Comparison of ENCODE assay signal across 28 cellular contexts in the genomic region with DNA sequence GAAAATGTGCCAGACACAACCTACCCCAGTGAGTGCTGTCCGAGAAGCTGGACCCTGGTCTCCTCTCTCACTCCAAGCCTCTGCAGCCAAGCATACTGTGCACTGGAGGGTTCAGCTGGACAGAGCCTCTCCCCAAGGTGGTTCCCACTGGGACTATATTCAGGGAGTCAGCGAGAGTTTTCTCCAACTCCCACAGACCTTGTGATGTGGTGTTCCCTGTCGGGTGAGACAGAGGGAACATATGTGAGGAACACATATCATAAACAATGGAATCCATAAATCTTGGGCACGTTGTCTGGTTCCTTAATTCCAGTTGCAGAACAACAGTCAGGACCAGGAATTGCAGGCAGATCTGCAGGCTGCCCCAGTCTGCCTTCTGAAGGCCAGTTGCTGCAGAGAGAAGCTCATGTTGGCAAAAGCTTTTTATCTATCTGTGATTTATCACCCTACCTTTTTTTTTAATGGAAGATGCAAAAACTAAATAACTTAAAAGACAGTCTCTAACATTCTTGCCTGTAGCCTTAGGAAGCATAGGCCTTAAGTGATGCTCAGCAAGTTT.
"Had no signal": no experiment of that assay in that cellular context is flagged by ENCODE, and none has a peak within 500 bp of the region (broad histone marks: within the 10 kb centered on the region; RNA-seq: fewer than 3 reads in every experiment).

No MANE protein-coding gene starts in this region.

- DNase-seq: activated CD4-positive, alpha-beta T cell treated with anti-CD3 and anti-CD28 coated beads, Interleukin-2, amount 10 ng/mL, durations not matched to agents 7 days and 5 days; activated CD4-positive, CD25-positive, alpha-beta regulatory T cell treated with anti-CD3 and anti-CD28 coated beads, Interleukin-2, amount 50 U/mL, for 72 hours; activated CD8-positive, alpha-beta memory T cell treated with anti-CD3 and anti-CD28 coated beads, Interleukin-2, amount 10 ng/mL, durations not matched to agents 7 days and 5 days; activated CD8-positive, alpha-beta T cell treated with anti-CD3 and anti-CD28 coated beads for 36 hours; activated gamma-delta T cell; activated T-cell treated with anti-CD3 and anti-CD28 coated beads for 4 hours; colonic mucosa; dorsolateral prefrontal cortex; effector memory CD8-positive, alpha-beta T cell; esophagus squamous epithelium; foreskin melanocyte; immature natural killer cell; left ventricle myocardium superior; mammary epithelial cell; occipital lobe; posterior cingulate gyrus; stimulated activated CD4-positive, alpha-beta T cell treated with anti-CD3 and anti-CD28 coated beads, Interleukin-12 subunit alpha, Interleukin-12 subunit beta, amount 100 ng/mL, for 4 hours; stimulated activated CD4-positive, alpha-beta T cell treated with anti-CD3 and anti-CD28 coated beads, Interleukin-4, amount 100 ng/mL, for 4 hours; stimulated activated naive CD8-positive, alpha-beta T cell treated with anti-CD3 and anti-CD28 coated beads, Interleukin-15, Interleukin-2, amounts not matched to agents 100 U/mL and 50 U/mL, for 24 hours; T-helper 1 cell; tibial artery; WERI-Rb-1 had no signal

- H3K4me1 ChIP-seq: ascending aorta, breast epithelium, colonic mucosa, tibial artery had no signal

- H3K27me3 Mint-ChIP-seq: activated CD4-positive, alpha-beta T cell treated with anti-CD3 and anti-CD28 coated beads, Interleukin-2, amount 10 ng/mL, durations not matched to agents 7 days and 5 days; activated CD8-positive, alpha-beta memory T cell treated with anti-CD3 and anti-CD28 coated beads, Interleukin-2, amount 10 ng/mL, durations not matched to agents 7 days and 5 days; activated naive CD4-positive, alpha-beta T cell treated with anti-CD3 and anti-CD28 coated beads, Interleukin-2, amount 50 U/mL, for 24 hours; central memory CD8-positive, alpha-beta T cell; effector memory CD8-positive, alpha-beta T cell had no signal

- H3K27ac Mint-ChIP-seq: activated CD4-positive, alpha-beta T cell treated with anti-CD3 and anti-CD28 coated beads, Interleukin-2, amount 10 ng/mL, durations not matched to agents 7 days and 5 days; activated CD8-positive, alpha-beta memory T cell treated with anti-CD3 and anti-CD28 coated beads, Interleukin-2, amount 10 ng/mL, durations not matched to agents 7 days and 5 days; activated CD8-positive, alpha-beta T cell treated with anti-CD3 and anti-CD28 coated beads for 36 hours; activated naive CD4-positive, alpha-beta T cell treated with anti-CD3 and anti-CD28 coated beads, Interleukin-2, amount 50 U/mL, for 24 hours; activated T-helper 1 cell treated with anti-CD3 and anti-CD28 coated beads, Interleukin-12 subunit alpha, Interleukin-12 subunit beta, Interleukin-2, Interleukin-4 antibody, amounts not matched to agents 30 ng/mL and 10 ng/mL and 1 ng/mL, durations not matched to agents 14 hours and 24 hours and 36 hours; effector memory CD8-positive, alpha-beta T cell; immature natural killer cell had no signal

- H3K36me3 Mint-ChIP-seq: activated CD8-positive, alpha-beta memory T cell treated with anti-CD3 and anti-CD28 coated beads, Interleukin-2, amount 10 ng/mL, durations not matched to agents 7 days and 5 days; activated naive CD4-positive, alpha-beta T cell treated with anti-CD3 and anti-CD28 coated beads, Interleukin-2, amount 50 U/mL, for 24 hours; immature natural killer cell had no signal

- H3K4me3 Mint-ChIP-seq: activated CD4-positive, alpha-beta T cell treated with anti-CD3 and anti-CD28 coated beads, Interleukin-2, amount 10 ng/mL, durations not matched to agents 7 days and 5 days; activated CD8-positive, alpha-beta memory T cell treated with anti-CD3 and anti-CD28 coated beads, Interleukin-2, amount 10 ng/mL, durations not matched to agents 7 days and 5 days; activated CD8-positive, alpha-beta T cell treated with anti-CD3 and anti-CD28 coated beads for 36 hours; activated naive CD4-positive, alpha-beta T cell treated with anti-CD3 and anti-CD28 coated beads, Interleukin-2, amount 50 U/mL, for 24 hours; activated T-helper 1 cell treated with anti-CD3 and anti-CD28 coated beads, Interleukin-12 subunit alpha, Interleukin-12 subunit beta, Interleukin-2, Interleukin-4 antibody, amounts not matched to agents 30 ng/mL and 10 ng/mL and 1 ng/mL, durations not matched to agents 14 hours and 24 hours and 36 hours; central memory CD8-positive, alpha-beta T cell; effector memory CD8-positive, alpha-beta T cell; immature natural killer cell; neural crest cell had no signal

- ATAC-seq: activated CD8-positive, alpha-beta memory T cell treated with anti-CD3 and anti-CD28 coated beads, Interleukin-2, amount 10 ng/mL, durations not matched to agents 7 days and 5 days; activated CD8-positive, alpha-beta T cell treated with anti-CD3 and anti-CD28 coated beads for 36 hours; effector memory CD8-positive, alpha-beta T cell; left ventricle myocardium superior; stimulated activated naive CD8-positive, alpha-beta T cell treated with anti-CD3 and anti-CD28 coated beads, Interleukin-15, Interleukin-2, amounts not matched to agents 100 U/mL and 50 U/mL, for 24 hours had no signal

- H3K27ac ChIP-seq: ascending aorta, breast epithelium, colonic mucosa, dorsolateral prefrontal cortex, esophagus squamous epithelium, tibial artery, WERI-Rb-1 had no signal

- H3K36me3 ChIP-seq: ascending aorta, breast epithelium, colonic mucosa, esophagus squamous epithelium, tibial artery, WERI-Rb-1 had no signal

- H3K4me3 ChIP-seq: ascending aorta, breast epithelium, colonic mucosa, dorsolateral prefrontal cortex, esophagus squamous epithelium, tibial artery had no signal

- H3K9me3 Mint-ChIP-seq: activated naive CD4-positive, alpha-beta T cell treated with anti-CD3 and anti-CD28 coated beads, Interleukin-2, amount 50 U/mL, for 24 hours; activated T-helper 1 cell treated with anti-CD3 and anti-CD28 coated beads, Interleukin-12 subunit alpha, Interleukin-12 subunit beta, Interleukin-2, Interleukin-4 antibody, amounts not matched to agents 30 ng/mL and 10 ng/mL and 1 ng/mL, durations not matched to agents 14 hours and 24 hours and 36 hours had no signal

- H3K9me3 ChIP-seq: ascending aorta, breast epithelium, colonic mucosa, esophagus squamous epithelium, tibial artery had no signal

- H3K27me3 ChIP-seq: ascending aorta, breast epithelium, colonic mucosa, tibial artery had no signal

- H3K4me1 Mint-ChIP-seq: activated CD4-positive, alpha-beta T cell treated with anti-CD3 and anti-CD28 coated beads, Interleukin-2, amount 10 ng/mL, durations not matched to agents 7 days and 5 days; activated CD8-positive, alpha-beta memory T cell treated with anti-CD3 and anti-CD28 coated beads, Interleukin-2, amount 10 ng/mL, durations not matched to agents 7 days and 5 days; activated naive CD4-positive, alpha-beta T cell treated with anti-CD3 and anti-CD28 coated beads, Interleukin-2, amount 50 U/mL, for 24 hours; central memory CD8-positive, alpha-beta T cell; immature natural killer cell; neural crest cell had no signal
